8 cellular contexts compared by ENCODE assay signal in genomic region chr20:31606678-31606927, GRCh38. TPM values are rescaled to one million over a fixed set of nuclear protein-coding genes. Genes with fewer than 3 reads are reported as not detected.
DNase-seq lines count a peak whose midpoint lies in the region; ATAC-seq lines count a peak whose summit lies in the region.
"Had no signal": no experiment of that assay in that cellular context is flagged by ENCODE, and none has a peak within 500 bp of the region (broad histone marks: within the 10 kb centered on the region; RNA-seq: fewer than 3 reads in every experiment).

No MANE protein-coding gene starts in this region.

- peak overlapping the region; percentile 90 for H3K9ac ChIP-seq in HUES48 (ENCODE audit: low read depth, low read length)
- peak overlapping the region; percentile 79 for H3K9ac ChIP-seq in iPS-18a (ENCODE audit: low read length)

- H3K36me3 Mint-ChIP-seq in activated naive CD8-positive, alpha-beta T cell treated with anti-CD3 and anti-CD28 coated beads, Interleukin-2, amount 10 ng/mL, durations not matched to agents 7 days and 5 days: no peaks in the 10 kb centered on the region
- H3K36me3 Mint-ChIP-seq in stimulated activated effector memory CD8-positive, alpha-beta T cell treated with anti-CD3 and anti-CD28 coated beads, Interleukin-12 subunit alpha, Interleukin-12 subunit beta, amount 100 ng/mL, for 72 hours: no peaks in the 10 kb centered on the region

- peaks cover 9% of the 10 kb centered on the region; the same call in 1 of the 2 replicates for H3K36me3 ChIP-seq in HUES48 (ENCODE audit: control insufficient read depth, insufficient read depth, low read length)
- no peaks in the 10 kb centered on the region for H3K36me3 ChIP-seq in iPS-18a (ENCODE audit: control insufficient read depth, low read depth, low read length)

- peak overlapping the region; percentile 84 for H3K4me3 Mint-ChIP-seq in activated naive CD8-positive, alpha-beta T cell treated with anti-CD3 and anti-CD28 coated beads, Interleukin-2, amount 10 ng/mL, durations not matched to agents 7 days and 5 days
- H3K4me3 Mint-ChIP-seq in stimulated activated effector memory CD8-positive, alpha-beta T cell treated with anti-CD3 and anti-CD28 coated beads, Interleukin-12 subunit alpha, Interleukin-12 subunit beta, amount 100 ng/mL, for 72 hours: peak overlapping the region; percentile 86

- H3K27me3 ChIP-seq in HUES48 (ENCODE audit: control insufficient read depth, insufficient read depth, low read length) (no peaks in the 10 kb centered on the region), iPS-18a (ENCODE audit: control insufficient read depth, insufficient read depth, low read length) (no peaks in the 10 kb centered on the region)

- ATAC-seq in activated naive CD8-positive, alpha-beta T cell treated with anti-CD3 and anti-CD28 coated beads, Interleukin-2, amount 10 ng/mL, durations not matched to agents 7 days and 5 days (ENCODE audit: low read depth): no peak
- ATAC-seq in stimulated activated effector memory CD8-positive, alpha-beta T cell treated with anti-CD3 and anti-CD28 coated beads, Interleukin-12 subunit alpha, Interleukin-12 subunit beta, amount 100 ng/mL, for 72 hours: no peak
- ATAC-seq in GM21381 (IDR thresholded peaks at IDR 0.05; ENCODE audit: unreplicated experiment) (no peak), HG03196 (IDR thresholded peaks at IDR 0.05; ENCODE audit: unreplicated experiment) (no peak)

- POLR2A ChIA-PET in activated naive CD8-positive, alpha-beta T cell treated with anti-CD3 and anti-CD28 coated beads, Interleukin-2, amount 10 ng/mL, durations not matched to agents 7 days and 5 days (lab: Charles Lee): no interaction called here

- H3K27me3 Mint-ChIP-seq in activated naive CD8-positive, alpha-beta T cell treated with anti-CD3 and anti-CD28 coated beads, Interleukin-2, amount 10 ng/mL, durations not matched to agents 7 days and 5 days: peaks cover 73% of the 10 kb centered on the region

- H3K4me1 ChIP-seq in HUES48 (ENCODE audit: control insufficient read depth, insufficient read depth, low read length): peaks cover 37% of the 10 kb centered on the region
- H3K4me1 ChIP-seq in iPS-18a (ENCODE audit: control insufficient read depth, low read depth, low read length): peaks cover 32% of the 10 kb centered on the region

- H3K9me3 Mint-ChIP-seq in activated naive CD8-positive, alpha-beta T cell treated with anti-CD3 and anti-CD28 coated beads, Interleukin-2, amount 10 ng/mL, durations not matched to agents 7 days and 5 days: no peaks in the 10 kb centered on the region
- H3K9me3 Mint-ChIP-seq in stimulated activated effector memory CD8-positive, alpha-beta T cell treated with anti-CD3 and anti-CD28 coated beads, Interleukin-12 subunit alpha, Interleukin-12 subunit beta, amount 100 ng/mL, for 72 hours: no peaks in the 10 kb centered on the region
- H3K9me3 Mint-ChIP-seq: dendritic cell treated with granulocyte-macrophage colony-stimulating factor and Interleukin-4, amounts not matched to agents 40 ng/mL and 50 ng/mL, for 4 days had no signal

- peak overlapping the region; percentile 98 for H3K27ac ChIP-seq in HUES48 (ENCODE audit: low read depth, low read length)
- no peak overlapping the region for H3K27ac ChIP-seq in iPS-18a (ENCODE audit: low read length)

- no peak for DNase-seq in activated naive CD8-positive, alpha-beta T cell treated with anti-CD3 and anti-CD28 coated beads, Interleukin-2, amount 10 ng/mL, durations not matched to agents 7 days and 5 days
- no peak for DNase-seq in stimulated activated effector memory CD8-positive, alpha-beta T cell treated with anti-CD3 and anti-CD28 coated beads, Interleukin-12 subunit alpha, Interleukin-12 subunit beta, amount 100 ng/mL, for 72 hours (ENCODE audit: low spot score in 2 of 2)
- DNase-seq in AG08396 (ENCODE audit: low spot score): no peak

- H3K9me3 ChIP-seq in HUES48 (ENCODE audit: control insufficient read depth, insufficient read depth, low read length) (no peaks in the 10 kb centered on the region), iPS-18a (ENCODE audit: control insufficient read depth, low read depth, low read length) (no peaks in the 10 kb centered on the region)

- no peak overlapping the region for H3K27ac Mint-ChIP-seq in activated naive CD8-positive, alpha-beta T cell treated with anti-CD3 and anti-CD28 coated beads, Interleukin-2, amount 10 ng/mL, durations not matched to agents 7 days and 5 days
- no peak overlapping the region for H3K27ac Mint-ChIP-seq in stimulated activated effector memory CD8-positive, alpha-beta T cell treated with anti-CD3 and anti-CD28 coated beads, Interleukin-12 subunit alpha, Interleukin-12 subunit beta, amount 100 ng/mL, for 72 hours

- H3K4me3 ChIP-seq in HUES48 (ENCODE audit: low read depth, low read length) (peak overlapping the region; percentile 90), iPS-18a (ENCODE audit: low read length) (peak overlapping the region; percentile 94)

- peaks cover 20% of the 10 kb centered on the region for H3K4me1 Mint-ChIP-seq in activated naive CD8-positive, alpha-beta T cell treated with anti-CD3 and anti-CD28 coated beads, Interleukin-2, amount 10 ng/mL, durations not matched to agents 7 days and 5 days
- H3K4me1 Mint-ChIP-seq in stimulated activated effector memory CD8-positive, alpha-beta T cell treated with anti-CD3 and anti-CD28 coated beads, Interleukin-12 subunit alpha, Interleukin-12 subunit beta, amount 100 ng/mL, for 72 hours: peaks cover 34% of the 10 kb centered on the region

RNA-seq across cellular contexts. Expression of gene ID1, which starts 1.5 kb away (rescaled TPM):
- total RNA-seq in activated naive CD8-positive, alpha-beta T cell treated with anti-CD3 and anti-CD28 coated beads, Interleukin-2, amount 10 ng/mL, durations not matched to agents 7 days and 5 days: 1 to 10 TPM in 1 of 2 experiments, under 1 TPM in 1; 0.72 to 1.2 TPM

RNA-seq across cellular contexts. Expression of gene COX4I2, which starts 31.1 kb away (rescaled TPM):
- not detected for total RNA-seq in activated naive CD8-positive, alpha-beta T cell treated with anti-CD3 and anti-CD28 coated beads, Interleukin-2, amount 10 ng/mL, durations not matched to agents 7 days and 5 days
